21 cellular contexts compared by ENCODE assay signal in the genomic region with DNA sequence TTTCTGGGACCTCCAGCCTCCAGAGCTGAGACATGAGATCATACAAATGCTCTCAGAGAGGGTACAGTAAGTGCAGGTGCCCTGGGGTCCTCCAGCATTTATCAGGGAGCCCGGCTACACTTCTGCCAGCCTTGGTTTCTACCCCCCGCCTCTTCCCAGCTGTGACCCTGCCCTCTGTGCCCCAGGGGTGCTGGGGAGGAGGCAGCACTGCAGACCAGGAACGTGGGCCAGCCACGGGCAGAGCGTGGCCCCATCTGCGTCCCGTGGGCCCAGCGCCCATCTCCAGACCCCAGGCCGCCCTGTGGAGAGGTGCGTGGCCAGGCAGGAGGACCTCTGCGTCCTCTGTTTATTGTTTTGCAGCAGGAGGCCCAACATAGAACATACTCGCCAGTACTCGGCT. TPM values are rescaled to one million over a fixed set of nuclear protein-coding genes. Genes with fewer than 3 reads are reported as not detected.
DNase-seq lines count a peak whose midpoint lies in the region; ATAC-seq and TF ChIP-seq lines count a peak whose summit lies in the region.
"Had no signal": no experiment of that assay in that cellular context is flagged by ENCODE, and none has a peak within 500 bp of the region (broad histone marks: within the 10 kb centered on the region; RNA-seq: fewer than 3 reads in every experiment).

No MANE protein-coding gene starts in this region.

- peaks cover 12% of the 10 kb centered on the region for H3K4me1 Mint-ChIP-seq in activated CD4-positive, alpha-beta T cell treated with anti-CD3 and anti-CD28 coated beads, Interleukin-2, amount 10 ng/mL, durations not matched to agents 24 days and 14 days
- H3K4me1 Mint-ChIP-seq in endodermal cell, result no peaks in the 10 kb centered on the region

- H3K23ac ChIP-seq in IMR-90 (ENCODE audit: low read depth, low read length) (no peak overlapping the region), mesendoderm (ENCODE audit: low read length) (no peak overlapping the region)

- H3K4me1 ChIP-seq in IMR-90 (ENCODE audit: control insufficient read depth, insufficient read depth, low read length) (peaks cover 2% of the 10 kb centered on the region; the same call in 1 of the 2 replicates), endodermal cell (ENCODE audit: control insufficient read depth, insufficient read depth, low read length) (peaks cover 3% of the 10 kb centered on the region), mesendoderm (ENCODE audit: control insufficient read depth, low read depth, low read length) (no peaks in the 10 kb centered on the region)

- 97% methylated on average over 11 of the region's 13 CpGs; no CpG with 5 or more reads in 1 of the 2 experiments for WGBS in IMR-90 (ENCODE audit: extremely low coverage in 2 of 2, insufficient read length in 1 of 2), 2 experiments
- WGBS in endodermal cell (ENCODE audit: insufficient coverage in 1 of 2, insufficient read length in 1 of 2), 2 experiments, result 95 to 96% methylated on average over 12 to 13 of the region's 13 CpGs
- WGBS in mesendoderm (ENCODE audit: extremely low coverage, insufficient coverage, low lambda C conversion rate), result no CpG with 5 or more reads among the region's 13 CpGs

- CTCF ChIA-PET in IMR-90 (lab: Yijun Ruan, JAX), result no interaction called here

- H3K36me3 ChIP-seq in IMR-90 (ENCODE audit: control insufficient read depth, insufficient read depth, low read length), result peaks cover 64% of the 10 kb centered on the region
- peaks cover 69% of the 10 kb centered on the region for H3K36me3 ChIP-seq in endodermal cell (ENCODE audit: control insufficient read depth, insufficient read depth, low read length)
- peaks cover 40% of the 10 kb centered on the region for H3K36me3 ChIP-seq in mesendoderm (ENCODE audit: control insufficient read depth, insufficient read depth, low read length)

- no peak for TF ChIP-seq RAD21 in IMR-90 (IDR thresholded peaks at IDR 0.05; ENCODE audit: low read length)

- H2BK15ac ChIP-seq in IMR-90 (ENCODE audit: low read depth, low read length), result no peak overlapping the region
- no peak overlapping the region for H2BK15ac ChIP-seq in mesendoderm (replicated peaks; ENCODE audit: low read depth)

- H2AK9ac ChIP-seq in IMR-90 (replicated peaks; ENCODE audit: low read depth, low read length, poor library complexity), result peak overlapping the region; percentile 65

- H4K20me1 ChIP-seq in IMR-90 (ENCODE audit: insufficient read depth, low read length), result peaks cover 76% of the 10 kb centered on the region

- ATAC-seq in IMR-90 (ENCODE audit: low read depth), result no peak
- ATAC-seq: body of pancreas, left cardiac atrium, mucosa of descending colon, Panc1, psoas muscle had no signal

- no peaks in the 10 kb centered on the region for H3K9me3 Mint-ChIP-seq in activated CD4-positive, alpha-beta T cell treated with anti-CD3 and anti-CD28 coated beads, Interleukin-2, amount 10 ng/mL, durations not matched to agents 24 days and 14 days
- no peaks in the 10 kb centered on the region for H3K9me3 Mint-ChIP-seq in endodermal cell
- H3K9me3 Mint-ChIP-seq: activated CD4-positive, alpha-beta memory T cell treated with anti-CD3 and anti-CD28 coated beads, Interleukin-2, amount 10 ng/mL, durations not matched to agents 7 days and 5 days; neural progenitor cell had no signal

- no peak overlapping the region for H2AFZ ChIP-seq in IMR-90 (replicated peaks; ENCODE audit: low read length, poor library complexity)
- H2AFZ ChIP-seq: neural progenitor cell had no signal

- peaks cover 6% of the 10 kb centered on the region; the same call in 1 of the 2 replicates for H3K9me1 ChIP-seq in IMR-90 (ENCODE audit: insufficient read depth, low read length)

- H2AK5ac ChIP-seq in IMR-90 (ENCODE audit: low read depth, low read length), result no peak overlapping the region
- no peak overlapping the region for H2AK5ac ChIP-seq in mesendoderm (ENCODE audit: low read length)

- H3K9me3 ChIP-seq in IMR-90 (ENCODE audit: control insufficient read depth, insufficient read depth, low read length) (no peaks in the 10 kb centered on the region), endodermal cell (ENCODE audit: control insufficient read depth, low read length) (no peaks in the 10 kb centered on the region)
- H3K9me3 ChIP-seq: body of pancreas, mucosa of descending colon, psoas muscle had no signal

- no peak overlapping the region for H3K4me3 ChIP-seq in IMR-90 (ENCODE audit: insufficient read depth, low read depth, low read length)
- H3K4me3 ChIP-seq in endodermal cell (ENCODE audit: low read length), result no peak overlapping the region
- H3K4me3 ChIP-seq in mesendoderm (ENCODE audit: low read length), result no peak overlapping the region
- H3K4me3 ChIP-seq: body of pancreas, mucosa of descending colon, neural progenitor cell, psoas muscle had no signal

- H3K4me3 Mint-ChIP-seq in activated CD4-positive, alpha-beta T cell treated with anti-CD3 and anti-CD28 coated beads, Interleukin-2, amount 10 ng/mL, durations not matched to agents 24 days and 14 days, result no peak overlapping the region
- no peak overlapping the region for H3K4me3 Mint-ChIP-seq in endodermal cell
- H3K4me3 Mint-ChIP-seq: activated CD4-positive, alpha-beta memory T cell treated with anti-CD3 and anti-CD28 coated beads, Interleukin-2, amount 10 ng/mL, durations not matched to agents 7 days and 5 days had no signal

- H4K5ac ChIP-seq in IMR-90 (ENCODE audit: low read depth, low read length) (no peak overlapping the region), mesendoderm (ENCODE audit: low read length) (no peak overlapping the region)

- H2BK120ac ChIP-seq in IMR-90 (ENCODE audit: low read depth, low read length) (no peak overlapping the region), mesendoderm (ENCODE audit: low read depth, low read length) (no peak overlapping the region)

- no peak overlapping the region for H2BK5ac ChIP-seq in IMR-90 (ENCODE audit: low read depth, low read length, poor library complexity, severe bottlenecking)
- H2BK5ac ChIP-seq in mesendoderm (ENCODE audit: low read length), result no peak overlapping the region

- H3K4me2 ChIP-seq in IMR-90 (ENCODE audit: low read depth, low read length) (no peak overlapping the region), mesendoderm (ENCODE audit: low read length) (no peak overlapping the region)
- H3K4me2 ChIP-seq: neural progenitor cell had no signal

- H3K36me3 Mint-ChIP-seq in activated CD4-positive, alpha-beta T cell treated with anti-CD3 and anti-CD28 coated beads, Interleukin-2, amount 10 ng/mL, durations not matched to agents 24 days and 14 days (ENCODE audit: low read depth), result peaks cover 85% of the 10 kb centered on the region
- H3K36me3 Mint-ChIP-seq in endodermal cell (ENCODE audit: low read depth), result peaks cover 75% of the 10 kb centered on the region

- no peak overlapping the region for H3K4ac ChIP-seq in IMR-90 (ENCODE audit: low read depth, low read length)
- no peak overlapping the region for H3K4ac ChIP-seq in mesendoderm (ENCODE audit: low read depth, low read length)

- H3K79me2 ChIP-seq in mesendoderm (ENCODE audit: control insufficient read depth, insufficient read depth, low read length), result peaks cover 34% of the 10 kb centered on the region

- dilution Hi-C loops in IMR-90 (cut with HindIII; ENCODE audit: low sequenced_read_pairs, unreplicated experiment), result no loop called here

- H3K18ac ChIP-seq in IMR-90 (ENCODE audit: low read depth, low read length), result no peak overlapping the region
- no peak overlapping the region for H3K18ac ChIP-seq in mesendoderm (ENCODE audit: low read length)

- no peak overlapping the region for H3K14ac ChIP-seq in IMR-90 (replicated peaks; ENCODE audit: low read depth, low read length)

- H3K27ac Mint-ChIP-seq in activated CD4-positive, alpha-beta T cell treated with anti-CD3 and anti-CD28 coated beads, Interleukin-2, amount 10 ng/mL, durations not matched to agents 24 days and 14 days, result no peak overlapping the region
- no peak overlapping the region for H3K27ac Mint-ChIP-seq in endodermal cell
- H3K27ac Mint-ChIP-seq: activated CD4-positive, alpha-beta memory T cell treated with anti-CD3 and anti-CD28 coated beads, Interleukin-2, amount 10 ng/mL, durations not matched to agents 7 days and 5 days; neural progenitor cell had no signal

- no peak overlapping the region for H4K8ac ChIP-seq in IMR-90 (ENCODE audit: low read depth in 2 of 2, low read length in 2 of 2)
- no peak overlapping the region for H4K8ac ChIP-seq in mesendoderm (ENCODE audit: low read depth, low read length)

- POLR2A ChIA-PET in IMR-90 (lab: Charles Lee; ENCODE audit: unreplicated experiment), result no interaction called here

- H3K27me3 ChIP-seq in IMR-90 (ENCODE audit: control insufficient read depth, insufficient read depth, low read length) (no peaks in the 10 kb centered on the region), endodermal cell (ENCODE audit: control insufficient read depth, insufficient read depth, low read length, poor library complexity, severe bottlenecking) (no peaks in the 10 kb centered on the region), mesendoderm (ENCODE audit: insufficient read depth, low read length, poor library complexity) (no peaks in the 10 kb centered on the region)
- H3K27me3 ChIP-seq: body of pancreas, neural progenitor cell had no signal

- H4K91ac ChIP-seq in IMR-90 (ENCODE audit: insufficient read depth, low read depth, low read length), result no peak overlapping the region

- peak; percentile 52 for DNase-seq in activated CD4-positive, alpha-beta T cell treated with anti-CD3 and anti-CD28 coated beads, Interleukin-2, amount 10 ng/mL, durations not matched to agents 24 days and 14 days
- DNase-seq in activated CD4-positive, alpha-beta T cell treated with anti-CD3 and anti-CD28 coated beads for 4 hours, result no peak
- DNase-seq in IMR-90 (no peak), endodermal cell (peak; percentile 45), posterior vena cava (ENCODE audit: low spot score) (peak; percentile 73), KBM-7 (no peak), mesendoderm (no peak), NCI-H526 (lab: John Stamatoyannopoulos, UW) (no peak)
- DNase-seq: 8988T; activated CD4-positive, alpha-beta memory T cell treated with anti-CD3 and anti-CD28 coated beads, Interleukin-2, amount 10 ng/mL, durations not matched to agents 7 days and 5 days; COR-L47; left cardiac atrium; NCI-H2029; NCI-H226; stimulated activated CD4-positive, alpha-beta T cell treated with anti-CD3 and anti-CD28 coated beads, Interleukin-4, amount 100 ng/mL, for 4 hours; trophoblast cell had no signal

- in situ Hi-C loops in IMR-90 (cut with MboI; ENCODE audit: low sequenced_read_pairs), result no loop called here
- in situ Hi-C loops in KBM-7 (cut with MboI; ENCODE audit: low pct_unique_long_range_greater_than_20kb, low sequenced_read_pairs), result no loop called here

- TF ChIP-seq CTCF in IMR-90 (conservative IDR thresholded peaks at IDR 0.05; ENCODE audit: low read depth, low read length), result no peak
- TF ChIP-seq CTCF in endodermal cell (conservative IDR thresholded peaks at IDR 0.05), result no peak

- H2BK20ac ChIP-seq in IMR-90 (ENCODE audit: low read depth, low read length), result no peak overlapping the region

- H3K27ac ChIP-seq in IMR-90 (ENCODE audit: insufficient read depth, low read length), result no peak overlapping the region
- no peak overlapping the region for H3K27ac ChIP-seq in endodermal cell (ENCODE audit: low read depth, low read length)
- H3K27ac ChIP-seq in mesendoderm (ENCODE audit: low read depth, low read length), result no peak overlapping the region
- H3K27ac ChIP-seq: body of pancreas, neural progenitor cell, psoas muscle had no signal

- H3K56ac ChIP-seq in IMR-90 (ENCODE audit: extremely low read depth, insufficient read depth, low read length) (0 out of 2 replicates have a peak overlapping the region, but pooled peaks have one; percentile 17), mesendoderm (ENCODE audit: low read length) (no peak overlapping the region)

- intact Hi-C loops in activated CD4-positive, alpha-beta T cell treated with anti-CD3 and anti-CD28 coated beads, Interleukin-2, amount 10 ng/mL, durations not matched to agents 24 days and 14 days (cut with micrococcal nuclease), result no loop called here
- intact Hi-C loops in IMR-90 (cut with micrococcal nuclease) (no loop called here), posterior vena cava (cut with DNase I) (no loop called here)

- TF ChIP-seq POLR2A in IMR-90 (IDR thresholded peaks at IDR 0.05; ENCODE audit: low read depth, low read length), result no peak

- BruUV-seq in IMR-90 (replicated peaks; lab: Mats Ljungman, UMichigan), result no TSS peak

- no peak overlapping the region for H3K9ac ChIP-seq in IMR-90 (ENCODE audit: low read depth, low read length)
- no peak overlapping the region for H3K9ac ChIP-seq in endodermal cell (ENCODE audit: extremely low read depth, low read length, poor library complexity, severe bottlenecking)
- H3K9ac ChIP-seq in mesendoderm (ENCODE audit: low read length), result no peak overlapping the region
- H3K9ac ChIP-seq: neural progenitor cell had no signal

- H3K27me3 Mint-ChIP-seq in activated CD4-positive, alpha-beta T cell treated with anti-CD3 and anti-CD28 coated beads, Interleukin-2, amount 10 ng/mL, durations not matched to agents 24 days and 14 days, result no peaks in the 10 kb centered on the region
- H3K27me3 Mint-ChIP-seq in endodermal cell (ENCODE audit: insufficient read depth), result no peaks in the 10 kb centered on the region
- H3K27me3 Mint-ChIP-seq: activated CD4-positive, alpha-beta memory T cell treated with anti-CD3 and anti-CD28 coated beads, Interleukin-2, amount 10 ng/mL, durations not matched to agents 7 days and 5 days had no signal

- H3K79me1 ChIP-seq in IMR-90 (ENCODE audit: low read depth in 1 of 2, low read length in 2 of 2) (peaks cover 0 to 36% of the 10 kb centered on the region in 2 experiments; a peak in 3 of 4 replicates), mesendoderm (ENCODE audit: low read length) (peaks cover 10% of the 10 kb centered on the region)

RNA-seq across cellular contexts. Expression of gene SLC25A6, which starts 6.1 kb away (rescaled TPM):
- 302 and 306 TPM in 2 replicates for total RNA-seq in activated CD4-positive, alpha-beta T cell treated with anti-CD3 and anti-CD28 coated beads, Interleukin-2, amount 10 ng/mL, durations not matched to agents 24 days and 14 days
- total RNA-seq in IMR-90 (2012; rRNA removed) (166 and 264 TPM in 2 replicates), endodermal cell (100 to 1,000 TPM; 424 to 429 TPM), posterior vena cava (100 to 1,000 TPM; 204 to 218 TPM)
- 565 and 615 TPM in 2 replicates for polyA plus RNA-seq in IMR-90 (2012; rRNA removed)
- polyA plus RNA-seq in IMR-90 (2012; cell fraction: cytosol; rRNA removed), result 672 and 1,125 TPM in 2 replicates
- polyA plus RNA-seq in IMR-90 (2012; cell fraction: nucleus; rRNA removed; ENCODE audit: low replicate concordance), result 304 and 505 TPM in 2 replicates
- polyA plus RNA-seq in endodermal cell (2013, experiment 1 of 2), result 420 TPM
- 381 TPM for polyA plus RNA-seq in endodermal cell (2013, experiment 2 of 2)
- 429 TPM for polyA plus RNA-seq in mesendoderm (2013, experiment 1 of 2)
- 423 TPM for polyA plus RNA-seq in mesendoderm (2013, experiment 2 of 2)

RNA-seq across cellular contexts. Expression of gene IL3RA, which starts 49.2 kb away (rescaled TPM):
- total RNA-seq in activated CD4-positive, alpha-beta T cell treated with anti-CD3 and anti-CD28 coated beads, Interleukin-2, amount 10 ng/mL, durations not matched to agents 24 days and 14 days, result 3.1 and 3.4 TPM in 2 replicates
- total RNA-seq in IMR-90 (2012; rRNA removed) (not detected in 2 replicates), endodermal cell (not detected), posterior vena cava (1 to 10 TPM; 5.4 to 5.6 TPM)
- polyA plus RNA-seq in IMR-90 (2012; rRNA removed), result not detected in 2 replicates
- not detected in 2 replicates for polyA plus RNA-seq in IMR-90 (2012; cell fraction: cytosol; rRNA removed)
- not detected in 2 replicates for polyA plus RNA-seq in IMR-90 (2012; cell fraction: nucleus; rRNA removed; ENCODE audit: low replicate concordance)
- 0.14 TPM for polyA plus RNA-seq in endodermal cell (2013, experiment 1 of 2)
- polyA plus RNA-seq in endodermal cell (2013, experiment 2 of 2), result not detected
- polyA plus RNA-seq in mesendoderm (2013, experiment 1 of 2), result 0.07 TPM
- 0.03 TPM for polyA plus RNA-seq in mesendoderm (2013, experiment 2 of 2)

Comparison
In these comparisons a context has a peak if more than half of its experiments do, and no peak if none do; other contexts are left out.
1. DNase-seq: peak in activated CD4-positive, alpha-beta T cell treated with anti-CD3 and anti-CD28 coated beads, Interleukin-2, amount 10 ng/mL, durations not matched to agents 24 days and 14 days (single experiment), endodermal cell (single experiment) and posterior vena cava (single experiment); none in activated CD4-positive, alpha-beta T cell treated with anti-CD3 and anti-CD28 coated beads for 4 hours (0 of 2), IMR-90 (single experiment), KBM-7 (single experiment), mesendoderm (single experiment) and NCI-H526 (0 of 2).